14 cellular contexts compared by ENCODE assay signal in the genomic region with DNA sequence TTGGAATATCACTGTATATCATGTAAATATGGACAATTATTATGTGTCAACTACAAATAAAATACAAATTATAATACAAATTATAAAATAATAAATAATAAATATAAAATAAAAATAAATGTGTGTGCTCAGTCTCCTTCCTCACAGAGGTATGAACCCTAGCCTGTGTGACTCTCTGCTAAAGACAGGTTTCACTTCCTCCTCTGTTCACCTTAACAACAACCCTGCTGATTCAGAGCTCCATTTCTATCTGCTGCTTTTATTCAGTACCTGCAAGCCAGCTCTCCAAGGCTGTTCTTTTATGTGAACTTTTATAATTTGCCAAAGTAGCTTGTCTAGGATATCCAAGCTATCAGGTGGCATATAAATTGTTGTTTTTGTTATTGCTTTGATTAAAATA.
DNase-seq lines count a peak whose midpoint lies in the region; ATAC-seq, FAIRE-seq and TF ChIP-seq lines count a peak whose summit lies in the region.
"Had no signal": no experiment of that assay in that cellular context is flagged by ENCODE, and none has a peak within 500 bp of the region (broad histone marks: within the 10 kb centered on the region; RNA-seq: fewer than 3 reads in every experiment).

No MANE protein-coding gene starts in this region.

- H3K27ac ChIP-seq in BLaER1 (no peak overlapping the region), upper lobe of right lung (no peak overlapping the region)

- H3K4me3 ChIP-seq in BLaER1 (no peak overlapping the region), BE2C (ENCODE audit: low read depth, low read length) (no peak overlapping the region), upper lobe of right lung (no peak overlapping the region)

- H3K27me3 ChIP-seq in BLaER1 = no peaks in the 10 kb centered on the region
- no peaks in the 10 kb centered on the region for H3K27me3 ChIP-seq in BE2C
- H3K27me3 ChIP-seq in upper lobe of right lung = no peaks in the 10 kb centered on the region

- BruUV-seq in MCF 10A (replicated peaks; lab: Mats Ljungman, UMichigan) = no TSS peak

- H3K36me3 Mint-ChIP-seq in MCF 10A (ENCODE audit: insufficient read depth, unreplicated experiment) = no peaks in the 10 kb centered on the region
- H3K36me3 Mint-ChIP-seq: activated naive CD8-positive, alpha-beta T cell treated with anti-CD3 and anti-CD28 coated beads, Interleukin-2, amount 10 ng/mL, durations not matched to agents 7 days and 5 days had no signal

- H3K36me3 ChIP-seq in BLaER1 (no peaks in the 10 kb centered on the region), BE2C (no peaks in the 10 kb centered on the region), upper lobe of right lung (no peaks in the 10 kb centered on the region)

- H3K9me3 ChIP-seq in BLaER1 (no peaks in the 10 kb centered on the region), BE2C (no peaks in the 10 kb centered on the region), upper lobe of right lung (no peaks in the 10 kb centered on the region)

- TF ChIP-seq CTCF in MCF 10A (IDR thresholded peaks at IDR 0.05; ENCODE audit: unreplicated experiment) = no peak
- no peak for TF ChIP-seq CTCF in BE2C (IDR thresholded peaks at IDR 0.05; ENCODE audit: low read depth, low read length)
- TF ChIP-seq CTCF in upper lobe of right lung (IDR thresholded peaks at IDR 0.05) = no peak

- H3K9me3 Mint-ChIP-seq in MCF 10A (ENCODE audit: unreplicated experiment) = no peaks in the 10 kb centered on the region

- no peak overlapping the region for H3K9ac ChIP-seq in BLaER1

- peaks cover 31% of the 10 kb centered on the region for H3K27me3 Mint-ChIP-seq in MCF 10A (ENCODE audit: insufficient read depth, unreplicated experiment)
- H3K27me3 Mint-ChIP-seq: activated naive CD8-positive, alpha-beta T cell treated with anti-CD3 and anti-CD28 coated beads, Interleukin-2, amount 10 ng/mL, durations not matched to agents 7 days and 5 days had no signal

- FAIRE-seq in GM19239 (lab: Jason Lieb, UNC) = no peak
- FAIRE-seq: urothelium cell line had no signal

- POLR2A ChIA-PET in MCF 10A (lab: Yijun Ruan, JAX) = interaction anchor here (1.3 kb wide), 1 partner anchor 31 kb away, joined by 3 read pairs; no protein-coding TSS in a partner anchor

- H3K4me1 ChIP-seq in BLaER1 (peaks cover 21% of the 10 kb centered on the region), BE2C (no peaks in the 10 kb centered on the region), upper lobe of right lung (no peaks in the 10 kb centered on the region)

- H4K20me1 ChIP-seq in BLaER1 = no peaks in the 10 kb centered on the region

- H3K4me3 Mint-ChIP-seq in MCF 10A (ENCODE audit: unreplicated experiment) = no peak overlapping the region
- H3K4me3 Mint-ChIP-seq: activated naive CD8-positive, alpha-beta T cell treated with anti-CD3 and anti-CD28 coated beads, Interleukin-2, amount 10 ng/mL, durations not matched to agents 7 days and 5 days had no signal

- DNase-seq in GM19239 (ENCODE audit: insufficient read length, low spot score) (peak; percentile 18), MCF 10A (ENCODE audit: unreplicated experiment) (no peak), erythroblast (lab: John Stamatoyannopoulos, UW) (no peak), BE2C (no peak), upper lobe of right lung (no peak)
- DNase-seq: activated CD4-positive, alpha-beta T cell treated with anti-CD3 and anti-CD28 coated beads for 1 hour; activated naive CD8-positive, alpha-beta T cell treated with anti-CD3 and anti-CD28 coated beads, Interleukin-2, amount 10 ng/mL, durations not matched to agents 7 days and 5 days; effector memory CD4-positive, alpha-beta T cell; mesendoderm; NCI-H1436 had no signal

- ATAC-seq in HG02642 (IDR thresholded peaks at IDR 0.05; ENCODE audit: poor library complexity, unreplicated experiment) = peak; percentile 81
- ATAC-seq in HG03460 (IDR thresholded peaks at IDR 0.05; ENCODE audit: unreplicated experiment) = peak; percentile 98
- ATAC-seq in upper lobe of right lung = no peak

- peak overlapping the region; percentile 64 for H3K4me2 ChIP-seq in BLaER1

- H3K4me1 Mint-ChIP-seq in MCF 10A (ENCODE audit: insufficient read depth, unreplicated experiment) = no peaks in the 10 kb centered on the region
- H3K4me1 Mint-ChIP-seq: activated naive CD8-positive, alpha-beta T cell treated with anti-CD3 and anti-CD28 coated beads, Interleukin-2, amount 10 ng/mL, durations not matched to agents 7 days and 5 days had no signal

- CTCF ChIA-PET in MCF 10A (lab: Yijun Ruan, JAX) = no interaction called here

- no peak overlapping the region for H3K27ac Mint-ChIP-seq in MCF 10A (ENCODE audit: low read depth, unreplicated experiment)
- H3K27ac Mint-ChIP-seq: activated naive CD8-positive, alpha-beta T cell treated with anti-CD3 and anti-CD28 coated beads, Interleukin-2, amount 10 ng/mL, durations not matched to agents 7 days and 5 days had no signal

- no peak for TF ChIP-seq POLR2A in erythroblast (IDR thresholded peaks at IDR 0.05; ENCODE audit: low read length)

- intact Hi-C loops in MCF 10A (cut with micrococcal nuclease) (no loop called here), upper lobe of right lung (cut with DNase I) (no loop called here)
